In the genomic region with DNA sequence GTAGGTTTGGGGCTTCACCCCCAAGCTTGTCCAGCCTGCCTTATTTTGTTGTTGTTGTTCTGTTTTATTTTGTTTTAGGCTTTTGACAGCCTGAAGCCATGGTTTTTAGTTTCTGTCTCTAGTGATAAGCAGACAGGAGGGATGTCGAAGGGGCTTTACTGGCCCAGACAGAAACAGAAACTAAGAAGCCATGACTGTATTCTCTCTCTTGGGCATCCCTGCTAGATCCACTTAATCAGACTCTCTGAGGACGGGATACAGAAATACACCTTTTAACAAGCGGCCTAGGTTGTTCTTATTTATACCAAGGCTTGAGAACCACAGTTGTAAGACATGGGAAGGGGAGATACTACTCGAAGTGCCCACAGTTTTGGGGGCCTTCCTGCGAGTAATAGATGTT, we compare ENCODE assay signal across 22 cellular contexts.
DNase-seq lines count a peak whose midpoint lies in the region; ATAC-seq and TF ChIP-seq lines count a peak whose summit lies in the region.
"Had no signal": no experiment of that assay in that cellular context is flagged by ENCODE, and none has a peak within 500 bp of the region (broad histone marks: within the 10 kb centered on the region; RNA-seq: fewer than 3 reads in every experiment).

No MANE protein-coding gene starts in this region.

- no peaks in the 10 kb centered on the region for H3K79me2 ChIP-seq in smooth muscle cell (ENCODE audit: low read depth)

- no peak overlapping the region for H3K4me3 ChIP-seq in cardiac muscle cell
- H3K4me3 ChIP-seq in smooth muscle cell = no peak overlapping the region
- H3K4me3 ChIP-seq: BLaER1, GM12878, GM23248, HAP-1 had no signal

- 76% methylated on average over 5 of the region's 5 CpGs for WGBS in smooth muscle cell (ENCODE audit: low lambda C conversion rate)

- no peak overlapping the region for H3K9ac ChIP-seq in smooth muscle cell (ENCODE audit: low read depth)
- H3K9ac ChIP-seq: BLaER1, GM23248 had no signal

- H3K4me1 ChIP-seq in cardiac muscle cell (ENCODE audit: low read depth) = peaks cover 32% of the 10 kb centered on the region
- H3K4me1 ChIP-seq in smooth muscle cell (ENCODE audit: low read depth) = peaks cover 7% of the 10 kb centered on the region

- intact Hi-C loops in Right ventricle myocardium inferior (cut with DNase I) = loop anchor here (10.0 kb wide), 1 partner anchor 324 kb away; no protein-coding TSS in a partner anchor

- H3K27me3 Mint-ChIP-seq in brain = no peaks in the 10 kb centered on the region
- peaks cover 2% of the 10 kb centered on the region for H3K27me3 Mint-ChIP-seq in activated CD8-positive, alpha-beta T cell treated with anti-CD3 and anti-CD28 coated beads, Interleukin-2, amount 10 ng/mL, durations not matched to agents 7 days and 5 days (ENCODE audit: low read depth)
- H3K27me3 Mint-ChIP-seq: B cell; CD4-positive, CD25-positive, alpha-beta regulatory T cell had no signal

- no peak for ATAC-seq in Right ventricle myocardium inferior
- no peak for ATAC-seq in activated CD8-positive, alpha-beta T cell treated with anti-CD3 and anti-CD28 coated beads, Interleukin-2, amount 10 ng/mL, durations not matched to agents 7 days and 5 days
- ATAC-seq: CD8-positive, alpha-beta T cell; GM12878 had no signal

- POLR2A ChIA-PET in activated CD8-positive, alpha-beta T cell treated with anti-CD3 and anti-CD28 coated beads, Interleukin-2, amount 10 ng/mL, durations not matched to agents 7 days and 5 days (lab: Charles Lee) = no interaction called here

- H3K27me3 ChIP-seq in cardiac muscle cell (no peaks in the 10 kb centered on the region), smooth muscle cell (ENCODE audit: low read depth) (no peaks in the 10 kb centered on the region)
- H3K27me3 ChIP-seq: BLaER1 had no signal

- no peaks in the 10 kb centered on the region for H3K9me3 Mint-ChIP-seq in brain
- no peaks in the 10 kb centered on the region for H3K9me3 Mint-ChIP-seq in activated CD8-positive, alpha-beta T cell treated with anti-CD3 and anti-CD28 coated beads, Interleukin-2, amount 10 ng/mL, durations not matched to agents 7 days and 5 days (ENCODE audit: insufficient read depth)
- H3K9me3 Mint-ChIP-seq: CD4-positive, CD25-positive, alpha-beta regulatory T cell; CD8-positive, alpha-beta T cell; HFFc6 had no signal

- H3K4me3 Mint-ChIP-seq in brain = no peak overlapping the region
- no peak overlapping the region for H3K4me3 Mint-ChIP-seq in activated CD8-positive, alpha-beta T cell treated with anti-CD3 and anti-CD28 coated beads, Interleukin-2, amount 10 ng/mL, durations not matched to agents 7 days and 5 days
- H3K4me3 Mint-ChIP-seq: B cell; CD4-positive, CD25-positive, alpha-beta regulatory T cell; CD8-positive, alpha-beta T cell; HFFc6 had no signal

- H3K27ac ChIP-seq in cardiac muscle cell (peak overlapping the region; percentile 79), smooth muscle cell (ENCODE audit: low read depth) (no peak overlapping the region)
- H3K27ac ChIP-seq: 22Rv1, BLaER1, C4-2B, GM23248 had no signal

- peaks cover 13% of the 10 kb centered on the region for H3K36me3 Mint-ChIP-seq in brain
- H3K36me3 Mint-ChIP-seq in activated CD8-positive, alpha-beta T cell treated with anti-CD3 and anti-CD28 coated beads, Interleukin-2, amount 10 ng/mL, durations not matched to agents 7 days and 5 days (ENCODE audit: low read depth) = no peaks in the 10 kb centered on the region
- H3K36me3 Mint-ChIP-seq: CD4-positive, CD25-positive, alpha-beta regulatory T cell; CD8-positive, alpha-beta T cell had no signal

- peaks cover 35% of the 10 kb centered on the region for H3K4me1 Mint-ChIP-seq in brain
- no peaks in the 10 kb centered on the region for H3K4me1 Mint-ChIP-seq in activated CD8-positive, alpha-beta T cell treated with anti-CD3 and anti-CD28 coated beads, Interleukin-2, amount 10 ng/mL, durations not matched to agents 7 days and 5 days (ENCODE audit: low read depth)
- H3K4me1 Mint-ChIP-seq: B cell; CD4-positive, CD25-positive, alpha-beta regulatory T cell had no signal

- H3K36me3 ChIP-seq in cardiac muscle cell (peaks cover 21% of the 10 kb centered on the region), smooth muscle cell (ENCODE audit: low read depth) (no peaks in the 10 kb centered on the region)
- H3K36me3 ChIP-seq: HAP-1 had no signal

- H3K4me2 ChIP-seq in smooth muscle cell = no peak overlapping the region
- H3K4me2 ChIP-seq: BLaER1 had no signal

- DNase-seq in cardiac muscle cell (ENCODE audit: low read depth in 1 of 2, low spot score in 1 of 2) (no peak), Right ventricle myocardium inferior (ENCODE audit: missing footprints) (no peak), OCI-M1 (lab: John Stamatoyannopoulos, UW) (peak; percentile 29), smooth muscle cell (lab: John Stamatoyannopoulos, UW; ENCODE audit: unreplicated experiment) (no peak), NCI-H146 treated with DMSO at 0.1 percent for 48 hours (lab: John Stamatoyannopoulos, UW; ENCODE audit: unreplicated experiment) (no peak), NCI-H526 (lab: John Stamatoyannopoulos, UW) (no peak)
- no peak for DNase-seq in activated CD8-positive, alpha-beta T cell treated with anti-CD3 and anti-CD28 coated beads, Interleukin-2, amount 10 ng/mL, durations not matched to agents 7 days and 5 days
- DNase-seq: CD4-positive, CD25-positive, alpha-beta regulatory T cell; CD8-positive, alpha-beta T cell; DMS 273 treated with DMSO at 0.1 percent for 48 hours; DMS79; EL; GDM1; GM23248; HFFc6 had no signal

- H3K27ac Mint-ChIP-seq in brain = peak overlapping the region in 3 of 5 experiments; percentile 3 to 16 (median 14)
- no peak overlapping the region for H3K27ac Mint-ChIP-seq in activated CD8-positive, alpha-beta T cell treated with anti-CD3 and anti-CD28 coated beads, Interleukin-2, amount 10 ng/mL, durations not matched to agents 7 days and 5 days
- H3K27ac Mint-ChIP-seq: B cell; CD4-positive, CD25-positive, alpha-beta regulatory T cell; CD8-positive, alpha-beta T cell; HFFc6 had no signal

- no peaks in the 10 kb centered on the region for H4K20me1 ChIP-seq in smooth muscle cell (ENCODE audit: low read depth)
- H4K20me1 ChIP-seq: BLaER1 had no signal

- H3F3A ChIP-seq in smooth muscle cell (ENCODE audit: low read depth) = no peaks in the 10 kb centered on the region

- H2AFZ ChIP-seq in smooth muscle cell (ENCODE audit: low read depth) = peak overlapping the region; percentile 18
- H2AFZ ChIP-seq: GM23248 had no signal

- H3K9me3 ChIP-seq in cardiac muscle cell (ENCODE audit: low read depth) (no peaks in the 10 kb centered on the region), smooth muscle cell (replicated peaks; ENCODE audit: low read depth) (no peaks in the 10 kb centered on the region)
- H3K9me3 ChIP-seq: BLaER1, HAP-1 had no signal

- CTCF ChIA-PET in activated CD8-positive, alpha-beta T cell treated with anti-CD3 and anti-CD28 coated beads, Interleukin-2, amount 10 ng/mL, durations not matched to agents 7 days and 5 days (lab: Charles Lee) = no interaction called here

- TF ChIP-seq CTCF in cardiac muscle cell (IDR thresholded peaks at IDR 0.05; ENCODE audit: low read depth, low read length) (no peak), brain (conservative IDR thresholded peaks at IDR 0.05) (no peak), smooth muscle cell (IDR thresholded peaks at IDR 0.05; ENCODE audit: borderline replicate concordance, insufficient read depth, poor library complexity, severe bottlenecking) (no peak)
